28 cellular contexts compared by ENCODE assay signal in the genomic region with DNA sequence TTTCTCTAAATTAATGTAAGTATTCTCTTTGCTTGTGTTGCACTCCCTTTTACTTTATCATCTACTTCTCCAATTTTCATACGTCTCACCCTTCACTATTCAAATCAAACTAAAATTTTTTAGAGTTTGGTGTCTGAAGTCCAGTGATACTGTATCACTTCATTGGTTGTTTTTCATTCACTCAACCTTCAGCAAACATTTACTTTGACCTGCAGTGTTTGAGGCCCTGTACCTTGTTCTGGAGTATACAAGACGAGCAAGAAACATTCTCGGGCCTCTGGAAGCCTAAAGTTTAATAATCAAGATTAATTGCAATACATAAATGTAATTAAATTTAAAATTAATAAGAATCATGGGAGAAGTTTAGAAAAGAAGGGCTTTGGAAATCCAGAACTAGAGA.
"Had no signal": no experiment of that assay in that cellular context is flagged by ENCODE, and none has a peak within 500 bp of the region (broad histone marks: within the 10 kb centered on the region; RNA-seq: fewer than 3 reads in every experiment).

No MANE protein-coding gene starts in this region.

- ATAC-seq: activated CD8-positive, alpha-beta T cell treated with anti-CD3 and anti-CD28 coated beads for 36 hours had no signal

- H3K9me3 Mint-ChIP-seq: activated CD4-positive, alpha-beta T cell treated with anti-CD3 and anti-CD28 coated beads, Interleukin-2, amount 10 ng/mL, durations not matched to agents 24 days and 14 days; activated CD8-positive, alpha-beta T cell treated with anti-CD3 and anti-CD28 coated beads for 36 hours; activated naive CD4-positive, alpha-beta T cell treated with anti-CD3 and anti-CD28 coated beads, Interleukin-2, amount 10 ng/mL, durations not matched to agents 7 days and 5 days; activated naive CD8-positive, alpha-beta T cell treated with anti-CD3 and anti-CD28 coated beads for 36 hours; activated T-helper 1 cell treated with anti-CD3 and anti-CD28 coated beads, Interleukin-12 subunit alpha, Interleukin-12 subunit beta, Interleukin-2, Interleukin-4 antibody, amounts not matched to agents 30 ng/mL and 10 ng/mL and 1 ng/mL, durations not matched to agents 14 hours and 24 hours and 36 hours; T-helper 2 cell treated with Interferon-gamma antibody and Interleukin-4, amounts not matched to agents 5 μg/mL and 100 μg/mL, for 36 hours had no signal

- H3K4me3 ChIP-seq: PC-9 had no signal

- H3K27me3 Mint-ChIP-seq: activated CD4-positive, alpha-beta T cell treated with anti-CD3 and anti-CD28 coated beads, Interleukin-2, amount 10 ng/mL, durations not matched to agents 24 days and 14 days; activated CD8-positive, alpha-beta T cell treated with anti-CD3 and anti-CD28 coated beads for 36 hours; activated naive CD4-positive, alpha-beta T cell treated with anti-CD3 and anti-CD28 coated beads, Interleukin-2, amount 10 ng/mL, durations not matched to agents 7 days and 5 days; activated naive CD8-positive, alpha-beta T cell treated with anti-CD3 and anti-CD28 coated beads for 36 hours had no signal

- DNase-seq: activated CD4-positive, alpha-beta T cell treated with anti-CD3 and anti-CD28 coated beads, Interleukin-2, amount 10 ng/mL, durations not matched to agents 24 days and 14 days; activated CD4-positive, alpha-beta T cell treated with anti-CD3 and anti-CD28 coated beads, Interleukin-2, amount 50 U/mL, for 4 hours; activated CD8-positive, alpha-beta T cell treated with anti-CD3 and anti-CD28 coated beads for 36 hours; activated gamma-delta T cell treated with Interleukin-2 at 50 U/mL for 16 hours; activated naive CD4-positive, alpha-beta T cell treated with anti-CD3 and anti-CD28 coated beads, Interleukin-2, amount 10 ng/mL, durations not matched to agents 7 days and 5 days; activated naive CD8-positive, alpha-beta T cell treated with anti-CD3 and anti-CD28 coated beads for 36 hours; activated T-cell treated with anti-CD3 and anti-CD28 coated beads, Interleukin-2, amount 50 U/mL, for 1 hour; amniotic stem cell; aorta; brain microvascular endothelial cell; central memory CD4-positive, alpha-beta T cell; MM.1S; MV-4-11; NCI-H1092; NCI-H1436 treated with DMSO at 0.1 percent for 48 hours; NCI-H1694 treated with DMSO at 0.1 percent for 48 hours; NCI-H2029; NCI-H345; NCI-H510A; NCI-H526; NCI-H748 treated with DMSO at 0.1 percent for 48 hours; NK-92 treated with Interleukin-12 subunit alpha and Interleukin-12 subunit beta, amount 100 ng/mL, for 24 hours; PC-9; Right ventricle myocardium superior had no signal

- H3K27ac Mint-ChIP-seq: activated CD4-positive, alpha-beta T cell treated with anti-CD3 and anti-CD28 coated beads, Interleukin-2, amount 10 ng/mL, durations not matched to agents 24 days and 14 days; activated naive CD4-positive, alpha-beta T cell treated with anti-CD3 and anti-CD28 coated beads, Interleukin-2, amount 10 ng/mL, durations not matched to agents 7 days and 5 days; activated naive CD8-positive, alpha-beta T cell treated with anti-CD3 and anti-CD28 coated beads for 36 hours; T-helper 2 cell treated with Interferon-gamma antibody and Interleukin-4, amounts not matched to agents 5 μg/mL and 100 μg/mL, for 36 hours had no signal

- H3K27ac ChIP-seq: brain microvascular endothelial cell, KMS-11, PC-9 had no signal

- H3K4me3 Mint-ChIP-seq: activated CD4-positive, alpha-beta T cell treated with anti-CD3 and anti-CD28 coated beads, Interleukin-2, amount 10 ng/mL, durations not matched to agents 24 days and 14 days; activated CD8-positive, alpha-beta T cell treated with anti-CD3 and anti-CD28 coated beads for 36 hours; activated naive CD4-positive, alpha-beta T cell treated with anti-CD3 and anti-CD28 coated beads, Interleukin-2, amount 10 ng/mL, durations not matched to agents 7 days and 5 days; activated naive CD8-positive, alpha-beta T cell treated with anti-CD3 and anti-CD28 coated beads for 36 hours; activated T-helper 1 cell treated with anti-CD3 and anti-CD28 coated beads, Interleukin-12 subunit alpha, Interleukin-12 subunit beta, Interleukin-2, Interleukin-4 antibody, amounts not matched to agents 30 ng/mL and 10 ng/mL and 1 ng/mL, durations not matched to agents 14 hours and 24 hours and 36 hours; T-helper 2 cell treated with Interferon-gamma antibody and Interleukin-4, amounts not matched to agents 5 μg/mL and 100 μg/mL, for 36 hours had no signal

- H3K27me3 ChIP-seq: brain microvascular endothelial cell had no signal

- FAIRE-seq: TTC549 had no signal
